Comparison of ENCODE assay signal across 24 cellular contexts in the genomic region with DNA sequence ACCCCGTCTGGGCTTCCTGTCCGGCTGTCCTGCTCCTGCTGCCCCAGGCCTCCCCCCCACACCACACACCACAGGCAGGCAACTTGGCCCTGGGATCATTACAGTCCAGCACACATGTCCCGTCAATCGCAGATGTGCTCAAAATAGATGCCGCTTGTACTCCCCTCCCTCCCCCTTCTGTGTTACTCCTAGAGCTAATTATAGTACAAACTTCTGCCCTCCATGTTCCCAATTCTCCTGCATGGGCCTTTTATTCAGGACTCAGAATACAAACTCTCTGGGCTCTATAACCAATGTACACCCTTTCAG. TPM values are rescaled to one million over a fixed set of nuclear protein-coding genes. Genes with fewer than 3 reads are reported as not detected.
DNase-seq lines count a peak whose midpoint lies in the region; ATAC-seq and TF ChIP-seq lines count a peak whose summit lies in the region.
"Had no signal": no experiment of that assay in that cellular context is flagged by ENCODE, and none has a peak within 500 bp of the region (broad histone marks: within the 10 kb centered on the region; RNA-seq: fewer than 3 reads in every experiment).

A gene with protein sequence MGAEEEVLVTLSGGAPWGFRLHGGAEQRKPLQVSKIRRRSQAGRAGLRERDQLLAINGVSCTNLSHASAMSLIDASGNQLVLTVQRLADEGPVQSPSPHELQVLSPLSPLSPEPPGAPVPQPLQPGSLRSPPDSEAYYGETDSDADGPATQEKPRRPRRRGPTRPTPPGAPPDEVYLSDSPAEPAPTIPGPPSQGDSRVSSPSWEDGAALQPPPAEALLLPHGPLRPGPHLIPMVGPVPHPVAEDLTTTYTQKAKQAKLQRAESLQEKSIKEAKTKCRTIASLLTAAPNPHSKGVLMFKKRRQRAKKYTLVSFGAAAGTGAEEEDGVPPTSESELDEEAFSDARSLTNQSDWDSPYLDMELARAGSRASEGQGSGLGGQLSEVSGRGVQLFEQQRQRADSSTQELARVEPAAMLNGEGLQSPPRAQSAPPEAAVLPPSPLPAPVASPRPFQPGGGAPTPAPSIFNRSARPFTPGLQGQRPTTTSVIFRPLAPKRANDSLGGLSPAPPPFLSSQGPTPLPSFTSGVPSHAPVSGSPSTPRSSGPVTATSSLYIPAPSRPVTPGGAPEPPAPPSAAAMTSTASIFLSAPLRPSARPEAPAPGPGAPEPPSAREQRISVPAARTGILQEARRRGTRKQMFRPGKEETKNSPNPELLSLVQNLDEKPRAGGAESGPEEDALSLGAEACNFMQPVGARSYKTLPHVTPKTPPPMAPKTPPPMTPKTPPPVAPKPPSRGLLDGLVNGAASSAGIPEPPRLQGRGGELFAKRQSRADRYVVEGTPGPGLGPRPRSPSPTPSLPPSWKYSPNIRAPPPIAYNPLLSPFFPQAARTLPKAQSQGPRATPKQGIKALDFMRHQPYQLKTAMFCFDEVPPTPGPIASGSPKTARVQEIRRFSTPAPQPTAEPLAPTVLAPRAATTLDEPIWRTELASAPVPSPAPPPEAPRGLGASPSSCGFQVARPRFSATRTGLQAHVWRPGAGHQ (minus strand): TSS at position 40 of the 309 bp plus-strand sequence. CDS start 107 bp downstream, outside the sequence.

- peak within 1 kb of the TSS in 1 of 2 experiments; percentile 61 for H2BK12ac ChIP-seq in mesenchymal stem cell (ENCODE audit: low read length in 2 of 2)

- no peak for DNase-seq in activated naive CD8-positive, alpha-beta T cell treated with anti-CD3 and anti-CD28 coated beads, Interleukin-2, amount 10 ng/mL, durations not matched to agents 7 days and 5 days
- no peak for DNase-seq in activated naive CD8-positive, alpha-beta T cell treated with anti-CD3 and anti-CD28 coated beads for 36 hours
- DNase-seq in glutamatergic neuron: no peak
- no peak for DNase-seq in mesenchymal stem cell
- DNase-seq in upper lobe of right lung: no peak
- no peak for DNase-seq in putamen (ENCODE audit: low spot score)
- DNase-seq in activated T-cell treated with anti-CD3 and anti-CD28 coated beads, Interleukin-2, amount 50 U/mL, for 1 hour: no peak
- DNase-seq in brain microvascular endothelial cell: no peak
- DNase-seq: activated CD4-positive, alpha-beta T cell treated with anti-CD3 and anti-CD28 coated beads, Interleukin-2, amount 50 U/mL, for 1 hour; activated T-cell treated with anti-CD3 and anti-CD28 coated beads for 4 hours; C1 segment of cervical spinal cord; NCI-H1694 treated with DMSO at 0.1 percent for 48 hours; NCI-H82; stimulated activated naive B cell treated with anti-CD40 and anti-IgM and Interleukin-4, amounts not matched to agents 10 μg/mL and 1 μg/mL and 100 μg/mL, for 72 hours; upper lobe of left lung had no signal

- H3K27ac ChIP-seq in mesenchymal stem cell (ENCODE audit: low read length, poor library complexity, severe bottlenecking) (no peak within 1 kb of the TSS), upper lobe of right lung (peak within 1 kb of the TSS; percentile 30), brain microvascular endothelial cell (no peak within 1 kb of the TSS)
- H3K27ac ChIP-seq: 22Rv1, epithelial cell of prostate, VCaP had no signal

- H2AFZ ChIP-seq in mesenchymal stem cell (ENCODE audit: low read depth, low read length): no peak within 1 kb of the TSS

- H3K4me2 ChIP-seq in mesenchymal stem cell (ENCODE audit: low read length, poor library complexity, severe bottlenecking): no peak within 1 kb of the TSS

- H3K4me1 Mint-ChIP-seq in activated naive CD8-positive, alpha-beta T cell treated with anti-CD3 and anti-CD28 coated beads, Interleukin-2, amount 10 ng/mL, durations not matched to agents 7 days and 5 days: peaks cover 10% of the 10 kb centered on the region
- H3K4me1 Mint-ChIP-seq in activated naive CD8-positive, alpha-beta T cell treated with anti-CD3 and anti-CD28 coated beads for 36 hours: peaks cover 10% of the 10 kb centered on the region
- peaks cover 17% of the 10 kb centered on the region for H3K4me1 Mint-ChIP-seq in glutamatergic neuron (ENCODE audit: low read depth, unreplicated experiment)
- H3K4me1 Mint-ChIP-seq: activated naive CD4-positive, alpha-beta T cell treated with anti-CD3 and anti-CD28 coated beads, Interleukin-2, amount 50 U/mL, for 24 hours had no signal

- H3K9me3 ChIP-seq in mesenchymal stem cell (ENCODE audit: control insufficient read depth, low read length): no peaks in the 10 kb centered on the region
- no peaks in the 10 kb centered on the region for H3K9me3 ChIP-seq in upper lobe of right lung
- H3K9me3 ChIP-seq: upper lobe of left lung had no signal

- H2BK5ac ChIP-seq in mesenchymal stem cell (ENCODE audit: low read depth, low read length, poor library complexity, severe bottlenecking): no peak within 1 kb of the TSS

- peak within 1 kb of the TSS; percentile 24 for H2AK5ac ChIP-seq in mesenchymal stem cell (ENCODE audit: low read length, severe bottlenecking)

- no peak within 1 kb of the TSS for H3K4ac ChIP-seq in mesenchymal stem cell (ENCODE audit: low read depth in 1 of 2, low read length in 2 of 2)

- no peak within 1 kb of the TSS for H4K91ac ChIP-seq in mesenchymal stem cell (ENCODE audit: low read length)

- in situ Hi-C loops in brain microvascular endothelial cell (cut with HindIII; ENCODE audit: low pct_ligation_motif_present, low sequenced_read_pairs): no loop called here

- no peak within 1 kb of the TSS for H3K4me3 Mint-ChIP-seq in activated naive CD8-positive, alpha-beta T cell treated with anti-CD3 and anti-CD28 coated beads, Interleukin-2, amount 10 ng/mL, durations not matched to agents 7 days and 5 days
- no peak within 1 kb of the TSS for H3K4me3 Mint-ChIP-seq in activated naive CD8-positive, alpha-beta T cell treated with anti-CD3 and anti-CD28 coated beads for 36 hours
- H3K4me3 Mint-ChIP-seq in glutamatergic neuron (ENCODE audit: unreplicated experiment): no peak within 1 kb of the TSS
- H3K4me3 Mint-ChIP-seq: activated naive CD4-positive, alpha-beta T cell treated with anti-CD3 and anti-CD28 coated beads, Interleukin-2, amount 50 U/mL, for 24 hours; stimulated activated naive B cell treated with anti-CD40 and anti-IgM and Interleukin-4, amounts not matched to agents 10 μg/mL and 1 μg/mL and 100 μg/mL, for 72 hours; T-helper 1 cell treated with Interleukin-12 subunit alpha and Interleukin-12 subunit beta and Interleukin-4 antibody, amounts not matched to agents 30 μg/mL and 1 μg/mL, for 36 hours had no signal

- WGBS in mesenchymal stem cell: 89% methylated on average over 5 of the region's 5 CpGs

- no peak within 1 kb of the TSS for H3K18ac ChIP-seq in mesenchymal stem cell (ENCODE audit: low read depth in 1 of 2, low read length in 2 of 2)

- no peak for ATAC-seq in activated naive CD8-positive, alpha-beta T cell treated with anti-CD3 and anti-CD28 coated beads, Interleukin-2, amount 10 ng/mL, durations not matched to agents 7 days and 5 days (ENCODE audit: low read depth)
- peak; percentile 49 for ATAC-seq in upper lobe of right lung

- H3K27me3 Mint-ChIP-seq in activated naive CD8-positive, alpha-beta T cell treated with anti-CD3 and anti-CD28 coated beads, Interleukin-2, amount 10 ng/mL, durations not matched to agents 7 days and 5 days: peaks cover 5% of the 10 kb centered on the region
- no peaks in the 10 kb centered on the region for H3K27me3 Mint-ChIP-seq in activated naive CD8-positive, alpha-beta T cell treated with anti-CD3 and anti-CD28 coated beads for 36 hours
- peaks cover 4% of the 10 kb centered on the region for H3K27me3 Mint-ChIP-seq in glutamatergic neuron (ENCODE audit: unreplicated experiment)
- H3K27me3 Mint-ChIP-seq: activated naive CD4-positive, alpha-beta T cell treated with anti-CD3 and anti-CD28 coated beads, Interleukin-2, amount 50 U/mL, for 24 hours; brain; stimulated activated naive B cell treated with anti-CD40 and anti-IgM and Interleukin-4, amounts not matched to agents 10 μg/mL and 1 μg/mL and 100 μg/mL, for 72 hours had no signal

- H3K9me3 Mint-ChIP-seq in activated naive CD8-positive, alpha-beta T cell treated with anti-CD3 and anti-CD28 coated beads, Interleukin-2, amount 10 ng/mL, durations not matched to agents 7 days and 5 days: no peaks in the 10 kb centered on the region
- H3K9me3 Mint-ChIP-seq in activated naive CD8-positive, alpha-beta T cell treated with anti-CD3 and anti-CD28 coated beads for 36 hours: no peaks in the 10 kb centered on the region
- peaks cover 2% of the 10 kb centered on the region for H3K9me3 Mint-ChIP-seq in glutamatergic neuron (ENCODE audit: unreplicated experiment)
- H3K9me3 Mint-ChIP-seq: activated naive CD4-positive, alpha-beta T cell treated with anti-CD3 and anti-CD28 coated beads, Interleukin-2, amount 50 U/mL, for 24 hours; brain; stimulated activated naive B cell treated with anti-CD40 and anti-IgM and Interleukin-4, amounts not matched to agents 10 μg/mL and 1 μg/mL and 100 μg/mL, for 72 hours; T-helper 1 cell treated with Interleukin-12 subunit alpha and Interleukin-12 subunit beta and Interleukin-4 antibody, amounts not matched to agents 30 μg/mL and 1 μg/mL, for 36 hours had no signal

- no peak within 1 kb of the TSS for H3K14ac ChIP-seq in mesenchymal stem cell (ENCODE audit: low read length in 2 of 2)

- POLR2A ChIA-PET in activated naive CD8-positive, alpha-beta T cell treated with anti-CD3 and anti-CD28 coated beads, Interleukin-2, amount 10 ng/mL, durations not matched to agents 7 days and 5 days (lab: Charles Lee): interaction anchor here (0.5 kb wide), 1 partner anchor 112 kb away, joined by 3 read pairs; no protein-coding TSS in a partner anchor

- no peak within 1 kb of the TSS for H4K8ac ChIP-seq in mesenchymal stem cell (ENCODE audit: low read length)

- H3K27me3 ChIP-seq in mesenchymal stem cell (ENCODE audit: control insufficient read depth in 1 of 2, insufficient read depth in 1 of 2, low read length in 2 of 2) (peaks cover 0 to 12% of the 10 kb centered on the region in 2 experiments), upper lobe of right lung (no peaks in the 10 kb centered on the region), brain microvascular endothelial cell (replicated peaks) (no peaks in the 10 kb centered on the region)
- H3K27me3 ChIP-seq: upper lobe of left lung had no signal

- TF ChIP-seq CTCF in glutamatergic neuron (IDR thresholded peaks at IDR 0.05; ENCODE audit: partially characterized antibody, unreplicated experiment): no peak
- TF ChIP-seq CTCF in upper lobe of right lung (IDR thresholded peaks at IDR 0.05): no peak
- TF ChIP-seq CTCF in brain microvascular endothelial cell (IDR thresholded peaks at IDR 0.05; ENCODE audit: low read depth, low read length, missing control alignments): no peak

- intact Hi-C loops in upper lobe of right lung (cut with DNase I): no loop called here

- H3K27ac Mint-ChIP-seq in activated naive CD8-positive, alpha-beta T cell treated with anti-CD3 and anti-CD28 coated beads, Interleukin-2, amount 10 ng/mL, durations not matched to agents 7 days and 5 days: peak within 1 kb of the TSS; percentile 16
- H3K27ac Mint-ChIP-seq in activated naive CD8-positive, alpha-beta T cell treated with anti-CD3 and anti-CD28 coated beads for 36 hours: no peak within 1 kb of the TSS
- H3K27ac Mint-ChIP-seq in glutamatergic neuron (ENCODE audit: unreplicated experiment): peak within 1 kb of the TSS; percentile 29
- H3K27ac Mint-ChIP-seq: activated naive CD4-positive, alpha-beta T cell treated with anti-CD3 and anti-CD28 coated beads, Interleukin-2, amount 50 U/mL, for 24 hours; stimulated activated naive B cell treated with anti-CD40 and anti-IgM and Interleukin-4, amounts not matched to agents 10 μg/mL and 1 μg/mL and 100 μg/mL, for 72 hours; T-helper 1 cell treated with Interleukin-12 subunit alpha and Interleukin-12 subunit beta and Interleukin-4 antibody, amounts not matched to agents 30 μg/mL and 1 μg/mL, for 36 hours had no signal

- H3K79me1 ChIP-seq in mesenchymal stem cell (replicated peaks; ENCODE audit: low read length, poor library complexity, severe bottlenecking): no peaks in the 10 kb centered on the region

- H3K9ac ChIP-seq in mesenchymal stem cell (ENCODE audit: low read length): no peak within 1 kb of the TSS

- H3K4me1 ChIP-seq in mesenchymal stem cell (ENCODE audit: control insufficient read depth, insufficient read depth, low read depth, low read length) (peaks cover 1% of the 10 kb centered on the region), upper lobe of right lung (no peaks in the 10 kb centered on the region)

- no peak within 1 kb of the TSS for H3K4me3 ChIP-seq in mesenchymal stem cell (ENCODE audit: insufficient read depth in 1 of 2, low read depth in 1 of 2, low read length in 2 of 2)
- H3K4me3 ChIP-seq in upper lobe of right lung: no peak within 1 kb of the TSS
- no peak within 1 kb of the TSS for H3K4me3 ChIP-seq in brain microvascular endothelial cell (ENCODE audit: low read depth, low read length)
- H3K4me3 ChIP-seq: upper lobe of left lung had no signal

- no peaks in the 10 kb centered on the region for H3K36me3 Mint-ChIP-seq in activated naive CD8-positive, alpha-beta T cell treated with anti-CD3 and anti-CD28 coated beads, Interleukin-2, amount 10 ng/mL, durations not matched to agents 7 days and 5 days
- no peaks in the 10 kb centered on the region for H3K36me3 Mint-ChIP-seq in activated naive CD8-positive, alpha-beta T cell treated with anti-CD3 and anti-CD28 coated beads for 36 hours
- H3K36me3 Mint-ChIP-seq in glutamatergic neuron (ENCODE audit: unreplicated experiment): no peaks in the 10 kb centered on the region
- H3K36me3 Mint-ChIP-seq: activated naive CD4-positive, alpha-beta T cell treated with anti-CD3 and anti-CD28 coated beads, Interleukin-2, amount 50 U/mL, for 24 hours; brain; stimulated activated naive B cell treated with anti-CD40 and anti-IgM and Interleukin-4, amounts not matched to agents 10 μg/mL and 1 μg/mL and 100 μg/mL, for 72 hours had no signal

- H3K36me3 ChIP-seq in mesenchymal stem cell (ENCODE audit: control insufficient read depth in 1 of 2, insufficient read depth in 2 of 2, low read depth in 1 of 2, low read length in 2 of 2): no peaks in the 10 kb centered on the region
- no peaks in the 10 kb centered on the region for H3K36me3 ChIP-seq in upper lobe of right lung
- no peaks in the 10 kb centered on the region for H3K36me3 ChIP-seq in brain microvascular endothelial cell (replicated peaks)
- H3K36me3 ChIP-seq: upper lobe of left lung had no signal

- H3K23ac ChIP-seq in mesenchymal stem cell (ENCODE audit: low read length in 2 of 2): no peak within 1 kb of the TSS

- H2BK15ac ChIP-seq in mesenchymal stem cell (ENCODE audit: low read depth, poor library complexity, severe bottlenecking): no peak within 1 kb of the TSS

- H2BK120ac ChIP-seq in mesenchymal stem cell (ENCODE audit: low read depth, low read length): no peak within 1 kb of the TSS

RNA-seq across cellular contexts. Expression of the gene that starts here (rescaled TPM):
- not detected for total RNA-seq in activated naive CD8-positive, alpha-beta T cell treated with anti-CD3 and anti-CD28 coated beads, Interleukin-2, amount 10 ng/mL, durations not matched to agents 7 days and 5 days
- total RNA-seq in activated naive CD8-positive, alpha-beta T cell treated with anti-CD3 and anti-CD28 coated beads for 36 hours: not detected
- 0.42 TPM for total RNA-seq in glutamatergic neuron (ENCODE audit: unreplicated experiment)
- polyA plus RNA-seq in mesenchymal stem cell (2013, experiment 1 of 2): 0.54 TPM
- 0.42 TPM for polyA plus RNA-seq in mesenchymal stem cell (2013, experiment 2 of 2)
- 5.9 TPM for total RNA-seq in upper lobe of right lung
- total RNA-seq: dermis microvascular lymphatic vessel endothelial cell, frontal cortex, MCF 10A had no signal
